In genomic region chr2:54859416-54859815, GRCh38 we compare ENCODE assay signal across 21 cellular contexts.
DNase-seq lines count a peak whose midpoint lies in the region; ATAC-seq and TF ChIP-seq lines count a peak whose summit lies in the region.
"Had no signal": no experiment of that assay in that cellular context is flagged by ENCODE, and none has a peak within 500 bp of the region (broad histone marks: within the 10 kb centered on the region; RNA-seq: fewer than 3 reads in every experiment).

No MANE protein-coding gene starts in this region.

- TF ChIP-seq RAD21 in SK-N-SH (IDR thresholded peaks at IDR 0.05; ENCODE audit: low read length): peak; percentile 8; the same call in 1 of the 2 replicates

- H3K36me3 ChIP-seq in SK-N-SH (replicated peaks in 1 of 2; ENCODE audit: control insufficient read depth in 1 of 2, insufficient read depth in 2 of 2, low read length in 1 of 2): no peaks in the 10 kb centered on the region
- H3K36me3 ChIP-seq in SJCRH30: no peaks in the 10 kb centered on the region
- H3K36me3 ChIP-seq in osteoblast (ENCODE audit: insufficient read depth, low read length): no peaks in the 10 kb centered on the region
- H3K36me3 ChIP-seq in stomach: no peaks in the 10 kb centered on the region
- H3K36me3 ChIP-seq: SJSA1 had no signal

- TF ChIP-seq EP300 in SK-N-SH (IDR thresholded peaks at IDR 0.05; ENCODE audit: borderline replicate concordance in 1 of 2, low read depth in 1 of 2, low read length in 1 of 2): no peak
- no peak for TF ChIP-seq EP300 in stomach (IDR thresholded peaks at IDR 0.05)

- peaks cover 7% of the 10 kb centered on the region for H3F3A ChIP-seq in SK-N-SH (replicated peaks; ENCODE audit: insufficient read depth)

- POLR2A ChIA-PET in SK-N-SH (lab: Yijun Ruan, JAX): no interaction called here

- CTCF ChIA-PET in SK-N-SH (lab: Yijun Ruan, JAX): interaction anchor here (1.6 to 1.9 kb wide), 2 partner anchors 20 to 40 kb away, joined by 3 to 11 read pairs; no protein-coding TSS in a partner anchor

- no peaks in the 10 kb centered on the region for H3K27me3 ChIP-seq in SK-N-SH (ENCODE audit: insufficient read depth)
- no peaks in the 10 kb centered on the region for H3K27me3 ChIP-seq in SJCRH30
- no peaks in the 10 kb centered on the region for H3K27me3 ChIP-seq in foreskin keratinocyte
- H3K27me3 ChIP-seq in osteoblast (ENCODE audit: insufficient read depth, low read length): no peaks in the 10 kb centered on the region
- H3K27me3 ChIP-seq in stomach: no peaks in the 10 kb centered on the region
- H3K27me3 ChIP-seq: SJSA1 had no signal

- no peaks in the 10 kb centered on the region for H3K79me2 ChIP-seq in SK-N-SH (ENCODE audit: insufficient read depth)
- H3K79me2 ChIP-seq in osteoblast (ENCODE audit: insufficient read depth, low read length): no peaks in the 10 kb centered on the region

- H3K9ac ChIP-seq in SK-N-SH: no peak overlapping the region

- DNase-seq in SK-N-SH (no peak), SJCRH30 (peak; percentile 18 to 46), foreskin keratinocyte (no peak), osteoblast (ENCODE audit: insufficient read length, low spot score, missing footprints) (no peak), stomach (no peak), germinal center (ENCODE audit: low spot score) (no peak)
- DNase-seq: 8988T; CD4-positive, alpha-beta T cell; DMS53; EL; GOT3; KBM-7; NCI-H1105 treated with DMSO at 0.1 percent for 48 hours; NCI-H1694; NCI-H2107; NCI-H510A; NCI-H748 treated with DMSO at 0.1 percent for 48 hours; OCI-M1 had no signal

- no peaks in the 10 kb centered on the region for H3K9me2 ChIP-seq in SK-N-SH

- no peaks in the 10 kb centered on the region for H4K20me1 ChIP-seq in SK-N-SH (ENCODE audit: insufficient read depth)
- H4K20me1 ChIP-seq in osteoblast (ENCODE audit: insufficient read depth, low read length): no peaks in the 10 kb centered on the region

- H3K27ac ChIP-seq in SK-N-SH (ENCODE audit: low read depth in 2 of 2, low read length in 1 of 2): peak overlapping the region in 1 of 2 experiments; percentile 80; a peak in 1 of 4 replicates
- H3K27ac ChIP-seq in SJCRH30: no peak overlapping the region
- H3K27ac ChIP-seq in foreskin keratinocyte: no peak overlapping the region
- no peak overlapping the region for H3K27ac ChIP-seq in osteoblast (ENCODE audit: low read depth, low read length)
- H3K27ac ChIP-seq in stomach: no peak overlapping the region

- intact Hi-C loops in stomach (cut with DNase I; ENCODE audit: low total_unique reads): no loop called here

- H3K9me3 ChIP-seq in SK-N-SH (no peaks in the 10 kb centered on the region), SJCRH30 (replicated peaks) (no peaks in the 10 kb centered on the region), osteoblast (ENCODE audit: low read depth, low read length) (no peaks in the 10 kb centered on the region), stomach (no peaks in the 10 kb centered on the region)
- H3K9me3 ChIP-seq: SJSA1 had no signal

- H3K4me3 ChIP-seq in SK-N-SH (ENCODE audit: low read depth in 2 of 2, low read length in 1 of 2) (no peak overlapping the region), SJCRH30 (no peak overlapping the region), osteoblast (ENCODE audit: insufficient read depth, low read length) (no peak overlapping the region), stomach (no peak overlapping the region)
- H3K4me3 ChIP-seq: SJSA1 had no signal

- H2AFZ ChIP-seq in SK-N-SH (ENCODE audit: low read depth): no peak overlapping the region
- H2AFZ ChIP-seq in osteoblast (ENCODE audit: low read length): no peak overlapping the region

- ATAC-seq in SK-N-SH treated with all-trans-retinoic acid at 6 μM for 48 hours (no peak), foreskin keratinocyte (no peak), GM18861 (IDR thresholded peaks at IDR 0.05; ENCODE audit: unreplicated experiment) (no peak)

- H3K4me2 ChIP-seq in SK-N-SH (no peak overlapping the region), osteoblast (ENCODE audit: insufficient read depth, low read length) (no peak overlapping the region)

- 87% methylated on average over 3 of the region's 3 CpGs for WGBS in SK-N-SH (ENCODE audit: low lambda C conversion rate)
- 83 to 89% (median 86%) methylated on average over 3 of the region's 3 CpGs for WGBS in stomach, 5 donors

- no peak for TF ChIP-seq POLR2A in stomach (IDR thresholded peaks at IDR 0.05)

- TF ChIP-seq CTCF in SK-N-SH (IDR thresholded peaks at IDR 0.05) (no peak; the same call in 1 of the 2 replicates), foreskin keratinocyte (conservative IDR thresholded peaks at IDR 0.05) (peak; percentile 44), osteoblast (IDR thresholded peaks at IDR 0.05; ENCODE audit: extremely low read depth, low read depth, low read length) (no peak), stomach (IDR thresholded peaks at IDR 0.05) (no peak)

- H3K4me1 ChIP-seq in SK-N-SH (ENCODE audit: control insufficient read depth in 1 of 2, insufficient read depth in 2 of 2, low read depth in 1 of 2, low read length in 1 of 2) (peaks cover 0 to 16% of the 10 kb centered on the region in 2 experiments; a peak in 3 of 4 replicates), SJCRH30 (peaks cover 25% of the 10 kb centered on the region), foreskin keratinocyte (peaks cover 27% of the 10 kb centered on the region), osteoblast (ENCODE audit: insufficient read depth, low read length) (peaks cover 29% of the 10 kb centered on the region), stomach (no peaks in the 10 kb centered on the region)

TF ChIP-seq in SK-N-SH, 30 proteins besides CTCF, POLR2A, EP300 and RAD21 (continues in another document):
- no peak for TF ChIP-seq MAX (IDR thresholded peaks at IDR 0.05; ENCODE audit: low read depth)
- no peak for TF ChIP-seq TAF1 (IDR thresholded peaks at IDR 0.05; ENCODE audit: borderline replicate concordance, low read depth, low read length)
- TF ChIP-seq IRF3 (IDR thresholded peaks at IDR 0.05; ENCODE audit: low read depth, low read length): no peak
- no peak for TF ChIP-seq SIN3A (IDR thresholded peaks at IDR 0.05; ENCODE audit: borderline replicate concordance, low read depth, low read length)
- TF ChIP-seq EZH2phosphoT487 (IDR thresholded peaks at IDR 0.05; ENCODE audit: borderline replicate concordance, low read depth): no peak
- TF ChIP-seq MEF2A (IDR thresholded peaks at IDR 0.05; ENCODE audit: borderline replicate concordance, low read depth): no peak
- no peak for TF ChIP-seq USF2 (IDR thresholded peaks at IDR 0.05; ENCODE audit: borderline replicate concordance, low read depth, low read length)
- TF ChIP-seq TCF12 (IDR thresholded peaks at IDR 0.05): no peak
- no peak for TF ChIP-seq RXRA (IDR thresholded peaks at IDR 0.05; ENCODE audit: borderline replicate concordance, low read depth)

TF ChIP-seq in SK-N-SH treated with all-trans-retinoic acid at 6 μM for 48 hours, 23 proteins besides CTCF, POLR2A, EP300 and RAD21:
- TF ChIP-seq ZC3H10 (CRISPR knock-in tag; IDR thresholded peaks at IDR 0.05): no peak
- TF ChIP-seq SNAI2 (CRISPR knock-in tag; IDR thresholded peaks at IDR 0.05): no peak
- TF ChIP-seq ZNF565 (CRISPR knock-in tag; conservative IDR thresholded peaks at IDR 0.05; ENCODE audit: low read depth): no peak
- TF ChIP-seq TOX (CRISPR knock-in tag; IDR thresholded peaks at IDR 0.05; ENCODE audit: borderline replicate concordance): no peak
- TF ChIP-seq RARB (CRISPR knock-in tag; IDR thresholded peaks at IDR 0.05): no peak
- no peak for TF ChIP-seq PATZ1 (CRISPR knock-in tag; IDR thresholded peaks at IDR 0.05; ENCODE audit: borderline replicate concordance)
- TF ChIP-seq ZNF70 (CRISPR knock-in tag; IDR thresholded peaks at IDR 0.05): no peak
- TF ChIP-seq BACH2 (CRISPR knock-in tag; IDR thresholded peaks at IDR 0.05; ENCODE audit: borderline replicate concordance): no peak

Comparison
In these comparisons a context has a peak if more than half of its experiments do, and no peak if none do; other contexts are left out.
1. DNase-seq: peak in SJCRH30 (2 of 2); none in SK-N-SH (single experiment), foreskin keratinocyte (0 of 2), osteoblast (single experiment), stomach (single experiment) and germinal center (single experiment).